ENCODE assay signal across 8 cellular contexts in the genomic region with DNA sequence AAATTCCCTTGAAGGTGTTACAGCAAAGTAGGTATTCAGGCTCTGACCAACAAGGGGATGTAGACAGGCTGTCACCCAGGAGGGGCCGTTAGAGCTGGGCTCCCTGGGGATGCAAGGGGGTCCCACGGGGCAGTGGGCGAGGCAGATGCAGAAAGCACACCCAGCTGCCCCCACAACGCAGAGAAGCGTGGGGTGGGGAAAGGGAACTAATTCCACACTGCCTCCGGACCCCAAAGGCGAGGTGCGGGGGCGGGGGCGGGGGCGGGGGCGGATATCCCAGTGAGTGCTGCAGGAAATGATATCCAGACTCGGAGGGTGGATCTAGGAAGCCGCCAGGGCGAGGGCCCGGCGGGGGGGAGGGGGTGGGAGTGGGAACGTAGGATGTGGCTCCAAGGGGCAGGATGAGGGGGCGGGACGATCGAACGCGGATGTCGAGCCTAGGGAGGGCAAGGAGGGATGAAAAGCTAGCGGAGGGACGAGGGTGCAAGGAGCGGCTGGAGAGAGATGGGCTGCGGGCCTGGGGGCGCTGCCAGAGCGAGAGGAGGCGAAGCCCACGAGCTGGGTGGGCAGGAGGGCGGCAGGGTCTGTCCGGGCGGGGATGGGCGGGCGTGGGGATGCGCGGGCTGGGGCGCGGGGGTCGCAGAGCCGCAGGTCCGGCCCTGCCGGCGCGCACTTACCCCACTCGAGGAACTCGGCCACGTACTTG. TPM values are rescaled to one million over a fixed set of nuclear protein-coding genes. Genes with fewer than 3 reads are reported as not detected.
DNase-seq lines count a peak whose midpoint lies in the region; ATAC-seq and TF ChIP-seq lines count a peak whose summit lies in the region.

No MANE protein-coding gene starts in this region.

- H3K9me3 ChIP-seq in SK-N-MC (ENCODE audit: low read depth, low read length): no peaks in the 10 kb centered on the region
- no peaks in the 10 kb centered on the region for H3K9me3 ChIP-seq in esophagus muscularis mucosa

- no peak for TF ChIP-seq POLR2A in esophagus muscularis mucosa (IDR thresholded peaks at IDR 0.05; ENCODE audit: low read depth)

- H3K4me3 ChIP-seq in SK-N-MC (peak overlapping the region; percentile 86), esophagus muscularis mucosa (peak overlapping the region; percentile 88 to 99 (median 98))

- DNase-seq in COLO829 (ENCODE audit: low spot score) (peak; percentile 50), SK-N-MC (ENCODE audit: low read depth, low spot score) (no peak), esophagus muscularis mucosa (ENCODE audit: extremely low spot score) (no peak), naive B cell (peak; percentile 42), epidermal melanocyte (ENCODE audit: insufficient read length, low spot score) (no peak), NCI-H1048 (lab: John Stamatoyannopoulos, UW) (no peak), amniotic stem cell (lab: John Stamatoyannopoulos, UW) (no peak)

- intact Hi-C loops in esophagus muscularis mucosa (cut with DNase I): loop anchor here (5.0 kb wide), 2 partner anchors 279 to 331 kb away; a partner anchor contains a TSS

- peaks cover 34 to 77% (median 66%) of the 10 kb centered on the region in 4 donors for H3K4me1 ChIP-seq in esophagus muscularis mucosa

- peak overlapping the region; percentile 79 to 94 (median 83) for H3K4me3 Mint-ChIP-seq in naive B cell

- H3K9me3 Mint-ChIP-seq in naive B cell: no peaks in the 10 kb centered on the region

- no peak for TF ChIP-seq CTCF in esophagus muscularis mucosa (IDR thresholded peaks at IDR 0.05)

- H3K27me3 Mint-ChIP-seq in naive B cell: peaks cover 0 to 9% (median 0%) of the 10 kb centered on the region in 3 donors

- peak overlapping the region in 3 of 6 donors; percentile 60 to 86 (median 79) for H3K27ac Mint-ChIP-seq in naive B cell

- H3K4me1 Mint-ChIP-seq in naive B cell: peaks cover 11 to 35% (median 31%) of the 10 kb centered on the region in 3 donors

- H3K36me3 Mint-ChIP-seq in naive B cell: no peaks in the 10 kb centered on the region

- TF ChIP-seq EP300 in esophagus muscularis mucosa (IDR thresholded peaks at IDR 0.05): no peak

- H3K27me3 ChIP-seq in esophagus muscularis mucosa: no peaks in the 10 kb centered on the region

- H3K27ac ChIP-seq in SK-N-MC (peak overlapping the region; percentile 38), esophagus muscularis mucosa (replicated peaks in 1 of 4) (peak overlapping the region; percentile 89 to 98 (median 96))

- ATAC-seq in HG02610 (IDR thresholded peaks at IDR 0.05; ENCODE audit: unreplicated experiment) (peak; percentile 3), naive B cell (ENCODE audit: low read depth in 2 of 2) (no peak)

- H3K36me3 ChIP-seq in SK-N-MC (ENCODE audit: insufficient read depth, low read length) (no peaks in the 10 kb centered on the region), esophagus muscularis mucosa (no peaks in the 10 kb centered on the region)

- under 1% methylated on average over 22 of the region's 50 CpGs for WGBS in esophagus muscularis mucosa

- H3K9ac ChIP-seq in SK-N-MC (ENCODE audit: insufficient read length): peak overlapping the region; percentile 61

RNA-seq across cellular contexts. Expression of a gene that starts 0.9 kb away (rescaled TPM):
- 100 to 1,000 TPM in 2 of 4 donors, 10 to 100 TPM in 2; 93.9 to 132 (median 110) TPM for total RNA-seq in esophagus muscularis mucosa
- polyA plus RNA-seq in naive B cell (ENCODE audit: low read depth in 6 of 6): 1 to 10 TPM in 2 of 6 donors, under 1 TPM in 3, not detected in 1; 0.81 to 2.7 (median 0.97) TPM

RNA-seq across cellular contexts. Expression of a gene that starts 27.5 kb away (rescaled TPM):
- not detected for total RNA-seq in esophagus muscularis mucosa
- not detected for polyA plus RNA-seq in naive B cell (ENCODE audit: low read depth in 6 of 6)

RNA-seq across cellular contexts. Expression of a gene that starts 38.0 kb away (rescaled TPM):
- total RNA-seq in esophagus muscularis mucosa: 1 to 10 TPM in 3 of 4 donors, under 1 TPM in 1; 0.42 to 2.0 (median 1.2) TPM
- not detected for polyA plus RNA-seq in naive B cell (ENCODE audit: low read depth in 6 of 6)

Comparison
In these comparisons a context has a peak if more than half of its experiments do, and no peak if none do; other contexts are left out.
1. DNase-seq: peak in COLO829 (single experiment) and naive B cell (single experiment); none in SK-N-MC (single experiment), esophagus muscularis mucosa (single experiment), epidermal melanocyte (single experiment), NCI-H1048 (single experiment) and amniotic stem cell (single experiment).